In genomic region chr6:80329496-80329895, GRCh38 we compare ENCODE assay signal across 2 cellular contexts.
TF ChIP-seq lines count a peak whose summit lies in the region.

No MANE protein-coding gene starts in this region.

TF ChIP-seq in SK-N-SH treated with all-trans-retinoic acid at 6 μM for 48 hours, 23 proteins besides CTCF, POLR2A, EP300 and RAD21 (continued from another document):
- TF ChIP-seq ZNF70 (CRISPR knock-in tag; IDR thresholded peaks at IDR 0.05) (no peak), ARNTL (CRISPR knock-in tag; IDR thresholded peaks at IDR 0.05; ENCODE audit: borderline replicate concordance, low read depth) (no peak), ZC3H10 (CRISPR knock-in tag; IDR thresholded peaks at IDR 0.05) (no peak), TCF4 (CRISPR knock-in tag; IDR thresholded peaks at IDR 0.05; ENCODE audit: borderline replicate concordance) (no peak), ZFP3 (CRISPR knock-in tag; IDR thresholded peaks at IDR 0.05) (no peak), SNAI2 (CRISPR knock-in tag; IDR thresholded peaks at IDR 0.05) (no peak), CREB5 (CRISPR knock-in tag; IDR thresholded peaks at IDR 0.05; ENCODE audit: low read depth) (no peak), ISL1 (CRISPR knock-in tag; IDR thresholded peaks at IDR 0.05) (no peak), BACH2 (CRISPR knock-in tag; IDR thresholded peaks at IDR 0.05; ENCODE audit: borderline replicate concordance) (no peak)
- TF ChIP-seq, protein P1, sequence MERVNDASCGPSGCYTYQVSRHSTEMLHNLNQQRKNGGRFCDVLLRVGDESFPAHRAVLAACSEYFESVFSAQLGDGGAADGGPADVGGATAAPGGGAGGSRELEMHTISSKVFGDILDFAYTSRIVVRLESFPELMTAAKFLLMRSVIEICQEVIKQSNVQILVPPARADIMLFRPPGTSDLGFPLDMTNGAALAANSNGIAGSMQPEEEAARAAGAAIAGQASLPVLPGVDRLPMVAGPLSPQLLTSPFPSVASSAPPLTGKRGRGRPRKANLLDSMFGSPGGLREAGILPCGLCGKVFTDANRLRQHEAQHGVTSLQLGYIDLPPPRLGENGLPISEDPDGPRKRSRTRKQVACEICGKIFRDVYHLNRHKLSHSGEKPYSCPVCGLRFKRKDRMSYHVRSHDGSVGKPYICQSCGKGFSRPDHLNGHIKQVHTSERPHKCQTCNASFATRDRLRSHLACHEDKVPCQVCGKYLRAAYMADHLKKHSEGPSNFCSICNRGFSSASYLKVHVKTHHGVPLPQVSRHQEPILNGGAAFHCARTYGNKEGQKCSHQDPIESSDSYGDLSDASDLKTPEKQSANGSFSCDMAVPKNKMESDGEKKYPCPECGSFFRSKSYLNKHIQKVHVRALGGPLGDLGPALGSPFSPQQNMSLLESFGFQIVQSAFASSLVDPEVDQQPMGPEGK (CRISPR knock-in tag; IDR thresholded peaks at IDR 0.05; ENCODE audit: borderline replicate concordance): no peak

TF ChIP-seq in SK-N-SH, 30 proteins besides CTCF, POLR2A, EP300 and RAD21 (continued from another document):
- TF ChIP-seq, protein P2, sequence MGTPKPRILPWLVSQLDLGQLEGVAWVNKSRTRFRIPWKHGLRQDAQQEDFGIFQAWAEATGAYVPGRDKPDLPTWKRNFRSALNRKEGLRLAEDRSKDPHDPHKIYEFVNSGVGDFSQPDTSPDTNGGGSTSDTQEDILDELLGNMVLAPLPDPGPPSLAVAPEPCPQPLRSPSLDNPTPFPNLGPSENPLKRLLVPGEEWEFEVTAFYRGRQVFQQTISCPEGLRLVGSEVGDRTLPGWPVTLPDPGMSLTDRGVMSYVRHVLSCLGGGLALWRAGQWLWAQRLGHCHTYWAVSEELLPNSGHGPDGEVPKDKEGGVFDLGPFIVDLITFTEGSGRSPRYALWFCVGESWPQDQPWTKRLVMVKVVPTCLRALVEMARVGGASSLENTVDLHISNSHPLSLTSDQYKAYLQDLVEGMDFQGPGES (IDR thresholded peaks at IDR 0.05; ENCODE audit: low read depth, low read length): no peak
- TF ChIP-seq MXI1 (IDR thresholded peaks at IDR 0.05; ENCODE audit: low read depth, low read length) (no peak), FOSL2 (IDR thresholded peaks at IDR 0.05; ENCODE audit: borderline replicate concordance, low read depth) (no peak)
